In the genomic region with DNA sequence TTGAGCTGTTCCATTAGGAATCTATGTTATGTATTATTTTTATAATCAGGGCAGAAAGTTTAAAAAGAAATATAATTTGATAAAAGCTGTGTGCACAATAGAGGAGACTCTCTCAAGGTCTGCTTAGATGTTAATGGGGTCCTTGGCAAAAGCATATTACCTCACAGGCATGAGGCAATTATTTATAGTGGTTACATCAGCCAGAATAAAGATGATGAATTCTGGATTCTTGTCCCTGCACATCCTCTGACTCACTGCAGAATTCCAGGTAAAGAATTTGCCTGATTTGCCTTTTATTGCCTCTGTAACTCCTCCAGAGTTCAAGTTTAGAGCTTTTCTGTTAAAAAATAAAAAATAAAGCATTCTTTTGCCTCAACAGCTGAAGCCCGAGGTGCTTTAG, we compare ENCODE assay signal across 15 cellular contexts.
DNase-seq lines count a peak whose midpoint lies in the region; ATAC-seq, FAIRE-seq and TF ChIP-seq lines count a peak whose summit lies in the region.
"Had no signal": no experiment of that assay in that cellular context is flagged by ENCODE, and none has a peak within 500 bp of the region (broad histone marks: within the 10 kb centered on the region; RNA-seq: fewer than 3 reads in every experiment).

No MANE protein-coding gene starts in this region.

- no peaks in the 10 kb centered on the region for H3K36me3 ChIP-seq in HAP-1 (replicated peaks)
- H3K36me3 ChIP-seq: ascending aorta, vagina had no signal

- ATAC-seq in left ventricle myocardium superior (peak; percentile 20), Right ventricle myocardium inferior (no peak)
- ATAC-seq: HepG2; naive thymus-derived CD4-positive, alpha-beta T cell had no signal

- intact Hi-C loops in left ventricle myocardium superior (cut with micrococcal nuclease), result no loop called here
- intact Hi-C loops in Right ventricle myocardium inferior (cut with DNase I), result no loop called here

- peaks cover 6% of the 10 kb centered on the region; the same call in 1 of the 2 replicates for H3K4me1 ChIP-seq in HAP-1
- H3K4me1 ChIP-seq: ascending aorta, vagina had no signal

- in situ Hi-C loops in HAP-1 (cut with MboI; ENCODE audit: low sequenced_read_pairs), result no loop called here

- no peak for TF ChIP-seq CTCF in fibroblast of pulmonary artery (IDR thresholded peaks at IDR 0.05; ENCODE audit: low read length, missing control alignments)

- DNase-seq in left ventricle myocardium superior (no peak), Right ventricle myocardium inferior (ENCODE audit: missing footprints) (no peak), SW480 (ENCODE audit: low spot score) (peak; percentile 80), fibroblast of pulmonary artery (ENCODE audit: low read depth) (peak; percentile 72), urothelium cell line (ENCODE audit: low spot score) (peak; percentile 65), occipital lobe (lab: John Stamatoyannopoulos, UW) (no peak), HAP-1 (ENCODE audit: low spot score in 2 of 2) (no peak)
- DNase-seq in stimulated activated CD4-positive, alpha-beta T cell treated with anti-CD3 and anti-CD28 coated beads, Interleukin-12 subunit alpha, Interleukin-12 subunit beta, amount 100 ng/mL, for 4 hours, result no peak
- DNase-seq: GF-D8; naive thymus-derived CD4-positive, alpha-beta T cell; NCI-H2029 had no signal

- no peaks in the 10 kb centered on the region for H3K9me3 ChIP-seq in HAP-1
- H3K9me3 ChIP-seq: ascending aorta, vagina had no signal

- FAIRE-seq in urothelium cell line (lab: Jason Lieb, UNC), result no peak
- FAIRE-seq: endometrium, HepG2 had no signal

- H3K4me3 ChIP-seq in fibroblast of pulmonary artery (replicated peaks; ENCODE audit: low read depth, low read length), result no peak overlapping the region
- no peak overlapping the region for H3K4me3 ChIP-seq in HAP-1
- H3K4me3 ChIP-seq: ascending aorta, vagina had no signal

- no peaks in the 10 kb centered on the region for H3K27me3 ChIP-seq in HAP-1 (ENCODE audit: low read depth)
- H3K27me3 ChIP-seq: ascending aorta, vagina had no signal

Comparison
In these comparisons a context has a peak if more than half of its experiments do, and no peak if none do; other contexts are left out.
1. DNase-seq: peak in SW480 (single experiment), fibroblast of pulmonary artery (single experiment) and urothelium cell line (single experiment); none in left ventricle myocardium superior (single experiment), Right ventricle myocardium inferior (single experiment), occipital lobe (single experiment), HAP-1 (0 of 2) and stimulated activated CD4-positive, alpha-beta T cell treated with anti-CD3 and anti-CD28 coated beads, Interleukin-12 subunit alpha, Interleukin-12 subunit beta, amount 100 ng/mL, for 4 hours (single experiment).